ENCODE assay signal across 8 cellular contexts in the genomic region with DNA sequence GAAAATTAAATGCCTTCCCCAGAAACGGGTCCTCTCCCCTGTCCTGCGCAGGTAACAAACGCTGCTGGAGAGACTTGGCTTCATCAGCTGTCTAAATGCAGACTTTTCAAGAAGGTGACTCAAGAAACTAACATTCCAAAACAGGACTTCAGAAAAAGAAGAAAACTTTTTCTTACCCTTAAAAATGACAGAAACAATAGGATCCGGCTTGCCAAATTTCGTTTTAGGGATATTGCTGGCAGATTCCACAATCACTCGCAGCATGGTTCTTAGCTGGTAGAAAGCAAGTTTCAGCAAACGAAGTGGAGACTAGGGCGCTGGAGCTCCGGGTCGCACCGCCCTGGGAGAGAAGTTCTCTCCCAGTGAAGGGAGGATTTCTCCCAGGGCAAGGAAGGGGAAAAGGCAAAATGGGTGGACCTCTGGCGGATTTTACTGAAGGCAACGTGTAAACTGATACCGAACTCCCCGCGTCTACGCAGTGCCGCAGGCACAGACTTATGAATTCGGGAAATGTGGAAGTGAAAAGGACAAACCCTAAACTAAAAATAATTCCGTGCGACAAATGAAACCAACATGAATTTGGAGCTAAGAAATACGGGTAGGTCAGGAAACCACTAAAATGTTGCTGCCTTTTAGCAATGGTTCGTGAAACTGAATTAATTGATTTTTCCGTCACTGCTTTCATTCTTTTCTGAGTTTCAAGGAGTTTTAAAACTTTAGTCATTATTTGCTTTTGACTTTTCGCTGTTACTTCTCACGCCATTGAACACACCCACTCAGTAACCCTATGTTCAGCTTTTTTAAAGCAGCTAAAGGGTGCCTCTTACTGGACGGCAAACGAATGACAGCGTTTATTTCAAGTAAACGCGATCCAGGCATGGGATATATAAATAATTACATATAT. TPM values are rescaled to one million over a fixed set of nuclear protein-coding genes. Genes with fewer than 3 reads are reported as not detected.
DNase-seq lines count a peak whose midpoint lies in the region; ATAC-seq and TF ChIP-seq lines count a peak whose summit lies in the region.

Gene MYOF, minus strand, starts transcription at position 404 of the 904 bp plus-strand sequence. Its CDS starts 140 bp downstream, at position 264.

- peak; percentile 24 for DNase-seq in NCI-H2107 treated with DMSO at 0.1 percent for 48 hours (lab: John Stamatoyannopoulos, UW; ENCODE audit: unreplicated experiment)
- no peak for DNase-seq in left lobe of liver (ENCODE audit: low spot score)
- DNase-seq in stimulated activated CD4-positive, alpha-beta T cell treated with anti-CD3 and anti-CD28 coated beads, Interleukin-2, amount 100 ng/mL, for 4 hours (ENCODE audit: low read depth), result peak; percentile 17

- H3K4me3 ChIP-seq in duodenal mucosa (ENCODE audit: low read depth in 1 of 2, low read length in 2 of 2), result peak within 1 kb of the TSS; percentile 77 to 80

- H3K9ac ChIP-seq in duodenal mucosa (ENCODE audit: low read depth in 1 of 2, low read length in 2 of 2), result peak within 1 kb of the TSS; percentile 75 to 76

- H3K27ac ChIP-seq in 22Rv1 (peak within 1 kb of the TSS; percentile 73), duodenal mucosa (ENCODE audit: low read depth, low read length) (peak within 1 kb of the TSS; percentile 74)

- no peaks in the 10 kb centered on the region for H3K27me3 ChIP-seq in duodenal mucosa (ENCODE audit: control insufficient read depth in 1 of 2, insufficient read depth in 2 of 2, low read length in 2 of 2)

- ATAC-seq in HG02943 (IDR thresholded peaks at IDR 0.05; ENCODE audit: low read depth, unreplicated experiment), result peak; percentile 84
- peak; percentile 76 to 86 for ATAC-seq in activated CD4-positive, CD25-positive, alpha-beta regulatory T cell treated with anti-CD3 and anti-CD28 coated beads, Interleukin-2, amount 50 U/mL, for 24 hours
- ATAC-seq in left lobe of liver, result peak; percentile 96

- peaks cover 0 to 7% of the 10 kb centered on the region in 2 donors for H3K4me1 ChIP-seq in duodenal mucosa (ENCODE audit: control insufficient read depth in 1 of 2, insufficient read depth in 2 of 2, low read length in 2 of 2)

- no peaks in the 10 kb centered on the region for H3K9me3 ChIP-seq in duodenal mucosa (ENCODE audit: control insufficient read depth in 1 of 2, low read length in 2 of 2)

- TF ChIP-seq CTCF in 22Rv1 (IDR thresholded peaks at IDR 0.05), result peak; percentile 56; the same call in 1 of the 2 replicates
- TF ChIP-seq CTCF in GM12873 (IDR thresholded peaks at IDR 0.05; ENCODE audit: insufficient read depth, low read depth, low read length, missing control alignments), result peak; percentile 61

- H3K36me3 ChIP-seq in duodenal mucosa (ENCODE audit: control insufficient read depth in 1 of 2, insufficient read depth in 2 of 2, low read length in 2 of 2), result no peaks in the 10 kb centered on the region

RNA-seq across cellular contexts. Expression of gene MYOF, which starts in this region (rescaled TPM):
- total RNA-seq in left lobe of liver, result 3.2 TPM
